Comparison of ENCODE assay signal across 27 cellular contexts in genomic region chrX:70921709-70922352, GRCh38. TPM values are rescaled to one million over a fixed set of nuclear protein-coding genes. Genes with fewer than 3 reads are reported as not detected.
DNase-seq lines count a peak whose midpoint lies in the region; ATAC-seq, FAIRE-seq and TF ChIP-seq lines count a peak whose summit lies in the region.
"Had no signal": no experiment of that assay in that cellular context is flagged by ENCODE, and none has a peak within 500 bp of the region (broad histone marks: within the 10 kb centered on the region; RNA-seq: fewer than 3 reads in every experiment).

No MANE protein-coding gene starts in this region.

- TF ChIP-seq POLR2A in GM12891 (IDR thresholded peaks at IDR 0.05; ENCODE audit: low read depth, low read length), result no peak

- H3K27ac Mint-ChIP-seq in CD14-positive monocyte, result no peak overlapping the region
- H3K27ac Mint-ChIP-seq: activated CD4-positive, alpha-beta T cell treated with anti-CD3 and anti-CD28 coated beads, Interleukin-2, amount 10 ng/mL, durations not matched to agents 24 days and 14 days; CD8-positive, alpha-beta memory T cell had no signal

- TF ChIP-seq CTCF in CD14-positive monocyte (IDR thresholded peaks at IDR 0.05), result no peak

- H3K4me1 ChIP-seq in HUES6 (ENCODE audit: control insufficient read depth, insufficient read depth, low read length) (peaks cover 24% of the 10 kb centered on the region), iPS-18a (ENCODE audit: control insufficient read depth, low read depth, low read length) (peaks cover 11% of the 10 kb centered on the region)
- H3K4me1 ChIP-seq: A549, stomach, thyroid gland had no signal

- no peak overlapping the region for H3K4me3 ChIP-seq in HUES6 (ENCODE audit: low read depth, low read length)
- peak overlapping the region; percentile 39 for H3K4me3 ChIP-seq in iPS-18a (ENCODE audit: low read length)
- H3K4me3 ChIP-seq: A549, stomach, thyroid gland had no signal

- DNase-seq in GM12891 (ENCODE audit: insufficient read length, low spot score), result no peak
- no peak for DNase-seq in Ammon's horn (ENCODE audit: low spot score)
- no peak for DNase-seq in CD14-positive monocyte (ENCODE audit: low spot score)
- DNase-seq in caudate nucleus (lab: John Stamatoyannopoulos, UW), result no peak
- DNase-seq in activated effector memory CD4-positive, alpha-beta T cell treated with Interleukin-2 at 50 U/mL for 16 hours, result no peak
- DNase-seq: activated CD4-positive, alpha-beta T cell treated with anti-CD3 and anti-CD28 coated beads, Interleukin-2, amount 10 ng/mL, durations not matched to agents 24 days and 14 days; activated T-cell treated with anti-CD3 and anti-CD28 coated beads, Interleukin-2, amount 50 U/mL, for 1 hour; AML-193; CD8-positive, alpha-beta memory T cell; DMS 273 treated with DMSO at 0.1 percent for 48 hours; EL; GOT3; islet precursor cell; Kasumi-1; naive thymus-derived CD8-positive, alpha-beta T cell; NCI-H146; occipital lobe; SHP77 treated with DMSO at 0.1 percent for 48 hours; stomach; T-helper 9 cell; thyroid gland; WERI-Rb-1 had no signal

- H3K27ac ChIP-seq in HUES6 (ENCODE audit: low read depth, low read length), result peak overlapping the region; percentile 66; the same call in 1 of the 2 replicates
- peak overlapping the region; percentile 39 for H3K27ac ChIP-seq in iPS-18a (ENCODE audit: low read length)
- H3K27ac ChIP-seq in caudate nucleus (ENCODE audit: low read depth, low read length), result no peak overlapping the region
- H3K27ac ChIP-seq: A549, epithelial cell of prostate, stomach, thyroid gland, WERI-Rb-1 had no signal

- peaks cover 20% of the 10 kb centered on the region for H3K36me3 ChIP-seq in HUES6 (ENCODE audit: control insufficient read depth, insufficient read depth, low read length)
- peaks cover 21% of the 10 kb centered on the region for H3K36me3 ChIP-seq in iPS-18a (ENCODE audit: control insufficient read depth, low read depth, low read length)
- H3K36me3 ChIP-seq: stomach, thyroid gland, WERI-Rb-1 had no signal

- H3K4me3 Mint-ChIP-seq in CD14-positive monocyte, result no peak overlapping the region
- H3K4me3 Mint-ChIP-seq: activated CD4-positive, alpha-beta T cell treated with anti-CD3 and anti-CD28 coated beads, Interleukin-2, amount 10 ng/mL, durations not matched to agents 24 days and 14 days had no signal

- H3K4me1 Mint-ChIP-seq in CD14-positive monocyte, result no peaks in the 10 kb centered on the region

- peak; percentile 5 for FAIRE-seq in GM12891 (lab: Jason Lieb, UNC)

- peak; percentile 82 for ATAC-seq in GM21576 (IDR thresholded peaks at IDR 0.05; ENCODE audit: unreplicated experiment)
- ATAC-seq: A549; naive thymus-derived CD8-positive, alpha-beta T cell had no signal

- no peaks in the 10 kb centered on the region for H3K27me3 ChIP-seq in HUES6 (ENCODE audit: control insufficient read depth, insufficient read depth, low read length)
- H3K27me3 ChIP-seq in iPS-18a (ENCODE audit: control insufficient read depth, insufficient read depth, low read length), result no peaks in the 10 kb centered on the region
- H3K27me3 ChIP-seq: thyroid gland had no signal

- H3K27me3 Mint-ChIP-seq in CD14-positive monocyte (ENCODE audit: low read depth in 3 of 3), result peaks cover 2 to 19% (median 2%) of the 10 kb centered on the region in 3 donors
- H3K27me3 Mint-ChIP-seq: naive thymus-derived CD8-positive, alpha-beta T cell had no signal

- intact Hi-C loops in CD14-positive monocyte (cut with micrococcal nuclease), result no loop called here

- peak overlapping the region; percentile 35 for H3K9ac ChIP-seq in HUES6 (ENCODE audit: low read length)
- H3K9ac ChIP-seq in iPS-18a (ENCODE audit: low read length), result no peak overlapping the region

- peaks cover 0 to 2% (median 0%) of the 10 kb centered on the region in 7 donors for H3K9me3 Mint-ChIP-seq in CD14-positive monocyte
- H3K9me3 Mint-ChIP-seq: activated CD4-positive, alpha-beta T cell treated with anti-CD3 and anti-CD28 coated beads, Interleukin-2, amount 10 ng/mL, durations not matched to agents 24 days and 14 days; CD8-positive, alpha-beta memory T cell; naive thymus-derived CD8-positive, alpha-beta T cell had no signal

- H3K36me3 Mint-ChIP-seq in CD14-positive monocyte, result no peaks in the 10 kb centered on the region
- H3K36me3 Mint-ChIP-seq: CD8-positive, alpha-beta memory T cell; naive thymus-derived CD8-positive, alpha-beta T cell had no signal

- peaks cover 6% of the 10 kb centered on the region; the same call in 1 of the 2 replicates for H3K9me3 ChIP-seq in HUES6 (ENCODE audit: control insufficient read depth, insufficient read depth, low read depth, low read length)
- peaks cover 25% of the 10 kb centered on the region for H3K9me3 ChIP-seq in iPS-18a (ENCODE audit: control insufficient read depth, low read depth, low read length)
- H3K9me3 ChIP-seq: A549, stomach, thyroid gland had no signal

TF ChIP-seq in GM12891, 5 proteins besides CTCF, POLR2A, EP300 and RAD21:
- no peak for TF ChIP-seq POU2F2 (IDR thresholded peaks at IDR 0.05; ENCODE audit: low read depth, low read length)
- no peak for TF ChIP-seq TAF1 (IDR thresholded peaks at IDR 0.05; ENCODE audit: low read depth, low read length)
- no peak for TF ChIP-seq PAX5 (IDR thresholded peaks at IDR 0.05; ENCODE audit: insufficient read depth, low read length, severe bottlenecking)
- TF ChIP-seq POLR2AphosphoS5 (IDR thresholded peaks at IDR 0.05; ENCODE audit: low read depth, low read length), result no peak
- TF ChIP-seq SPI1 (IDR thresholded peaks at IDR 0.05; ENCODE audit: low read depth, low read length), result peak; percentile 27; the same call in 1 of the 2 replicates

RNA-seq across cellular contexts. Expression of gene SLC7A3, which starts 9.1 kb away (rescaled TPM):
- not detected for polyA plus RNA-seq in GM12891 (2012; ENCODE audit: low read depth, missing spikeins)
- polyA plus RNA-seq in CD14-positive monocyte, result not detected

RNA-seq across cellular contexts. Expression of gene TEX11, which starts 13.3 kb away (rescaled TPM):
- not detected for polyA plus RNA-seq in GM12891 (2012; ENCODE audit: low read depth, missing spikeins)
- polyA plus RNA-seq in CD14-positive monocyte, result not detected
- polyA plus RNA-seq: A549; CD8-positive, alpha-beta memory T cell; naive thymus-derived CD8-positive, alpha-beta T cell had no signal
